ENCODE assay signal across 8 cellular contexts in the genomic region with DNA sequence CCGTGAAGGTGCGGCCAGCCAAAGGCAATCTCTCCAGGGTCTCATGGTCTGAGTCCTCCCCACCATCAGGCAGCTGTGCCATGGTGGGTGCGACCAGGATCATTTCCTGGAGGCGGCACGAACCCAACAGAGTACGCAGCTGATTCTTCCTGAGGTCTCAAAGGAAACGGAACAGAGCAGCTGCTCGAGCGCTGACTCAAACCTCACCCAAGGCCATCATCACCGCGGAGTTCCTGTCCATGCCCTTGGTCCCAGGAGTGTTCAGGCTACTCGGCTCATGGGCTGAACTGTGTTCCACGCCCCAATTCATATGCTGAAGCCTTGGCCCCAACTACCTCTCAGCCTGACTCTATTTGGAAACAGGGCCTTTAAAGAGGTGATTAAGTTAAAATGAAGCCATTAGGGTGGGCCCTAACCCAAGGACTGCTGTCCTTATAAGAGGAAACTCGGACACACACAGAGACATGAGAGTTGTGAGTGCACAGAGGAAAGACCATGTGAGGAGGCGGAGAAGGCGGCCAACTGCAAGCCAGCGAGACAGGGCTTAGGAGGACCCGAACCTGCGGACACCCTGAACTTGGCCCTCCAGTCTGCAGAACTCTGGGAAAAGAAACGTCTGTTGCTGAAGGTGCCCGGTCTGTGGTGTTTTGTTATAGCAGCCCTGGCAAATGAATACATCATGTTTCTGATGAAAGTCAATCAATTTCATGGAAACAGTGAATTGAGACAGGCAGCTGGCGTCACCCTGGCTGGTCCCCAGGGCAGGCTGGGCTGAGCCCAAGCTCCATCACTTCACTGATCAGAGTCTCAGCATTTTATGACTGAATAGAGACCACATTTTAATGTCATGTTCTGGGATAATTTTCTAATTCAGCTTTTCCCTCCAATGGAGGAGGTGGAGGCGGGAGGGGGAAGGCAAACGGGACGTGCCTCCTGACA. TPM values are rescaled to one million over a fixed set of nuclear protein-coding genes. Genes with fewer than 3 reads are reported as not detected.
A peak's percentile ranks its signal among the peaks of the same experiment; 100 is the strongest.
DNase-seq lines count a peak whose midpoint lies in the region; ATAC-seq and TF ChIP-seq lines count a peak whose summit lies in the region.

No MANE protein-coding gene starts in this region.

- no peak overlapping the region for H3K9ac ChIP-seq in PC-3 (ENCODE audit: low read length)

- H3K9me3 ChIP-seq in PC-3 (ENCODE audit: low read length) = no peaks in the 10 kb centered on the region

- POLR2A ChIA-PET in PC-3 (lab: Charles Lee; ENCODE audit: unreplicated experiment) = no interaction called here

- peak overlapping the region; percentile 83 for H3K27ac Mint-ChIP-seq in stimulated activated naive B cell treated with anti-CD40 and anti-IgM and Interleukin-4, amounts not matched to agents 10 μg/mL and 1 μg/mL and 100 μg/mL, for 72 hours

- H3K4me1 Mint-ChIP-seq in stimulated activated naive B cell treated with anti-CD40 and anti-IgM and Interleukin-4, amounts not matched to agents 10 μg/mL and 1 μg/mL and 100 μg/mL, for 72 hours = peaks cover 23 to 28% of the 10 kb centered on the region in 2 donors

- peaks cover 0 to 30% of the 10 kb centered on the region in 2 donors for H3K27me3 Mint-ChIP-seq in stimulated activated naive B cell treated with anti-CD40 and anti-IgM and Interleukin-4, amounts not matched to agents 10 μg/mL and 1 μg/mL and 100 μg/mL, for 72 hours

- H3K27ac ChIP-seq in PC-3 (ENCODE audit: low read length) = peak overlapping the region; percentile 21

- no TSS peak for BruUV-seq in PC-3 (replicated peaks; lab: Mats Ljungman, UMichigan)

- H3K4me3 Mint-ChIP-seq in stimulated activated naive B cell treated with anti-CD40 and anti-IgM and Interleukin-4, amounts not matched to agents 10 μg/mL and 1 μg/mL and 100 μg/mL, for 72 hours = peak overlapping the region in 1 of 2 donors; percentile 55

- DNase-seq in PC-3 (peak; percentile 54), left cardiac atrium (peak; percentile 75), glomerular visceral epithelial cell (ENCODE audit: extremely low spot score) (no peak), islet precursor cell (no peak), H4 (ENCODE audit: low spot score) (no peak)
- peak; percentile 63 for DNase-seq in stimulated activated naive B cell treated with anti-CD40 and anti-IgM and Interleukin-4, amounts not matched to agents 10 μg/mL and 1 μg/mL and 100 μg/mL, for 72 hours
- DNase-seq in activated CD8-positive, alpha-beta memory T cell treated with anti-CD3 and anti-CD28 coated beads for 24 hours = no peak

- H3K36me3 ChIP-seq in PC-3 (ENCODE audit: low read depth, low read length) = no peaks in the 10 kb centered on the region

- H3K9me2 ChIP-seq in PC-3 (replicated peaks; ENCODE audit: low read length) = no peaks in the 10 kb centered on the region

- peak overlapping the region; percentile 31; the same call in 1 of the 2 replicates for H2AFZ ChIP-seq in PC-3 (ENCODE audit: low read length)

- H3K4me2 ChIP-seq in PC-3 (ENCODE audit: low read length) = peak overlapping the region; percentile 32

- no peaks in the 10 kb centered on the region for H3K79me2 ChIP-seq in PC-3 (ENCODE audit: low read length)

- CTCF ChIA-PET in PC-3 (lab: Charles Lee) = no interaction called here

- no peak overlapping the region for H3K4me3 ChIP-seq in PC-3 (ENCODE audit: low read length)

- no peak for TF ChIP-seq CTCF in PC-3 (conservative IDR thresholded peaks at IDR 0.05; ENCODE audit: low read depth, low read length)

- no peaks in the 10 kb centered on the region for H4K20me1 ChIP-seq in PC-3 (ENCODE audit: low read length)

- no peaks in the 10 kb centered on the region for H3K27me3 ChIP-seq in PC-3 (ENCODE audit: low read length)

- no peaks in the 10 kb centered on the region for H3F3A ChIP-seq in PC-3 (ENCODE audit: low read length, unreplicated experiment)

- H3K36me3 Mint-ChIP-seq in stimulated activated naive B cell treated with anti-CD40 and anti-IgM and Interleukin-4, amounts not matched to agents 10 μg/mL and 1 μg/mL and 100 μg/mL, for 72 hours = peaks cover 0 to 6% of the 10 kb centered on the region in 2 donors

- no peaks in the 10 kb centered on the region for H3K9me3 Mint-ChIP-seq in stimulated activated naive B cell treated with anti-CD40 and anti-IgM and Interleukin-4, amounts not matched to agents 10 μg/mL and 1 μg/mL and 100 μg/mL, for 72 hours

- peaks cover 10% of the 10 kb centered on the region for H3K4me1 ChIP-seq in PC-3 (ENCODE audit: insufficient read depth, low read length)

- intact Hi-C loops in PC-3 (cut with micrococcal nuclease) = no loop called here
- intact Hi-C loops in left cardiac atrium (cut with DNase I) = no loop called here

- ATAC-seq in GM19438 (IDR thresholded peaks at IDR 0.05; ENCODE audit: low read depth, unreplicated experiment) = peak; percentile 86
- peak; percentile 96 for ATAC-seq in PC-3
- ATAC-seq in left cardiac atrium = peak in 1 of 2 donors; percentile 20
- peak; percentile 92 to 97 for ATAC-seq in stimulated activated naive B cell treated with anti-CD40 and anti-IgM and Interleukin-4, amounts not matched to agents 10 μg/mL and 1 μg/mL and 100 μg/mL, for 72 hours (replicated peaks)

RNA-seq across cellular contexts. Expression of a gene that starts 13.7 kb away (rescaled TPM):
- total RNA-seq in PC-3 (2014; rRNA removed) (98.3 and 148 TPM in 2 replicates), left cardiac atrium (100 to 1,000 TPM; 394 to 506 TPM)
- total RNA-seq in H4 (2014; rRNA removed; shearing (Covaris generic)) = 149 and 167 TPM in 2 replicates

RNA-seq across cellular contexts. Expression of a gene that starts 29.4 kb away (rescaled TPM):
- total RNA-seq in PC-3 (2014; rRNA removed) (39.0 and 49.8 TPM in 2 replicates), left cardiac atrium (10 to 100 TPM; 44.9 to 55.3 TPM)
- 29.3 and 33.4 TPM in 2 replicates for total RNA-seq in H4 (2014; rRNA removed; shearing (Covaris generic))

RNA-seq across cellular contexts. Expression of a gene that starts 29.6 kb away (rescaled TPM):
- 48.1 and 58.7 TPM in 2 replicates for total RNA-seq in PC-3 (2014; rRNA removed)
- total RNA-seq in left cardiac atrium = 10 to 100 TPM; 22.0 to 25.7 TPM
- 77.5 and 112 TPM in 2 replicates for total RNA-seq in H4 (2014; rRNA removed; shearing (Covaris generic))

RNA-seq across cellular contexts. Expression of a gene that starts 40.1 kb away (rescaled TPM):
- 562 and 859 TPM in 2 replicates for total RNA-seq in PC-3 (2014; rRNA removed)
- 100 to 1,000 TPM in 1 of 2 donors, 10 to 100 TPM in 1; 78.1 to 108 TPM for total RNA-seq in left cardiac atrium
- 225 and 330 TPM in 2 replicates for total RNA-seq in H4 (2014; rRNA removed; shearing (Covaris generic))

RNA-seq across cellular contexts. Expression of a gene that starts 40.9 kb away (rescaled TPM):
- total RNA-seq in PC-3 (2014; rRNA removed) (16.6 and 17.3 TPM in 2 replicates), left cardiac atrium (10 to 100 TPM; 23.0 to 28.0 TPM)
- total RNA-seq in H4 (2014; rRNA removed; shearing (Covaris generic)) = 33.5 and 36.7 TPM in 2 replicates

Comparison
In these comparisons a context has a peak if more than half of its experiments do, and no peak if none do; other contexts are left out.
1. DNase-seq: peak in PC-3 (single experiment), left cardiac atrium (single experiment) and stimulated activated naive B cell treated with anti-CD40 and anti-IgM and Interleukin-4, amounts not matched to agents 10 μg/mL and 1 μg/mL and 100 μg/mL, for 72 hours (single experiment); none in activated CD8-positive, alpha-beta memory T cell treated with anti-CD3 and anti-CD28 coated beads for 24 hours (single experiment), glomerular visceral epithelial cell (single experiment), islet precursor cell (single experiment) and H4 (single experiment).